ENCODE assay signal across 11 cellular contexts in genomic region chr14:90969493-90970166, GRCh38.
DNase-seq lines count a peak whose midpoint lies in the region; ATAC-seq and TF ChIP-seq lines count a peak whose summit lies in the region.
"Had no signal": no experiment of that assay in that cellular context is flagged by ENCODE, and none has a peak within 500 bp of the region (broad histone marks: within the 10 kb centered on the region; RNA-seq: fewer than 3 reads in every experiment).

No MANE protein-coding gene starts in this region.

- no peaks in the 10 kb centered on the region for H3K27me3 ChIP-seq in mesendoderm (ENCODE audit: insufficient read depth, low read length, poor library complexity)
- no peaks in the 10 kb centered on the region for H3K27me3 ChIP-seq in breast epithelium

- no peak overlapping the region for H4K5ac ChIP-seq in mesendoderm (ENCODE audit: low read length)

- no peak overlapping the region for H2BK15ac ChIP-seq in mesendoderm (replicated peaks; ENCODE audit: low read depth)

- H3K4me2 ChIP-seq in mesendoderm (ENCODE audit: low read length): no peak overlapping the region

- no peaks in the 10 kb centered on the region for H3K79me1 ChIP-seq in mesendoderm (ENCODE audit: low read length)

- H2BK120ac ChIP-seq in mesendoderm (ENCODE audit: low read depth, low read length): no peak overlapping the region

- no peak overlapping the region for H2AK5ac ChIP-seq in mesendoderm (ENCODE audit: low read length)

- H3K27ac ChIP-seq in mesendoderm (ENCODE audit: low read depth, low read length) (no peak overlapping the region), breast epithelium (no peak overlapping the region)
- H3K27ac ChIP-seq: WERI-Rb-1 had no signal

- CTCF ChIA-PET in activated naive CD4-positive, alpha-beta T cell treated with anti-CD3 and anti-CD28 coated beads for 36 hours (lab: Charles Lee): interaction anchor here (0.6 to 1.6 kb wide), 10 partner anchors 11 to 205 kb away, joined by 3 to 6 read pairs (median 4); no protein-coding TSS in a partner anchor

- H3K36me3 Mint-ChIP-seq in activated naive CD4-positive, alpha-beta T cell treated with anti-CD3 and anti-CD28 coated beads for 36 hours (ENCODE audit: low read depth): peaks cover 16% of the 10 kb centered on the region
- peaks cover 5% of the 10 kb centered on the region for H3K36me3 Mint-ChIP-seq in central memory CD8-positive, alpha-beta T cell (ENCODE audit: insufficient read depth)
- H3K36me3 Mint-ChIP-seq in stimulated activated naive B cell treated with anti-CD40 and anti-IgM and Interleukin-4, amounts not matched to agents 10 μg/mL and 1 μg/mL and 100 μg/mL, for 72 hours: peaks cover 6 to 10% of the 10 kb centered on the region in 2 donors

- H3K9me3 ChIP-seq in breast epithelium: no peaks in the 10 kb centered on the region

- H3K4me1 ChIP-seq in mesendoderm (ENCODE audit: control insufficient read depth, low read depth, low read length): no peaks in the 10 kb centered on the region
- H3K4me1 ChIP-seq in breast epithelium: no peaks in the 10 kb centered on the region

- H3K4me3 ChIP-seq in mesendoderm (ENCODE audit: low read length) (no peak overlapping the region), breast epithelium (no peak overlapping the region)

- H3K79me2 ChIP-seq in mesendoderm (ENCODE audit: control insufficient read depth, insufficient read depth, low read length): no peaks in the 10 kb centered on the region

- intact Hi-C loops in activated naive CD4-positive, alpha-beta T cell treated with anti-CD3 and anti-CD28 coated beads for 36 hours (cut with micrococcal nuclease): loop anchor here (1.0 to 10.0 kb wide), 16 partner anchors 10 to 1605 kb away; partner anchors contain the start of genes CCDC88C, DGLUCY and RPS6KA5
- intact Hi-C loops in breast epithelium (cut with DNase I; ENCODE audit: low total_unique reads): no loop called here

- TF ChIP-seq CTCF in breast epithelium (IDR thresholded peaks at IDR 0.05): no peak

- DNase-seq in activated naive CD4-positive, alpha-beta T cell treated with anti-CD3 and anti-CD28 coated beads for 36 hours: no peak
- DNase-seq in activated naive CD4-positive, alpha-beta T cell treated with anti-CD3 and anti-CD28 coated beads, Interleukin-2, amount 50 U/mL, for 16 hours: no peak
- DNase-seq in OCI-M1 (lab: John Stamatoyannopoulos, UW) (peak; percentile 71), mesendoderm (no peak), breast epithelium (ENCODE audit: low spot score in 2 of 2) (no peak)
- no peak for DNase-seq in central memory CD8-positive, alpha-beta T cell (ENCODE audit: low spot score in 2 of 2)
- DNase-seq in stimulated activated naive B cell treated with anti-CD40 and anti-IgM and Interleukin-4, amounts not matched to agents 10 μg/mL and 1 μg/mL and 100 μg/mL, for 72 hours: no peak
- DNase-seq: amniotic stem cell, endodermal cell, WERI-Rb-1 had no signal

- H3K18ac ChIP-seq in mesendoderm (ENCODE audit: low read length): no peak overlapping the region

- H3K9ac ChIP-seq in mesendoderm (ENCODE audit: low read length): no peak overlapping the region

- peak overlapping the region; percentile 47 for H3K4me3 Mint-ChIP-seq in activated naive CD4-positive, alpha-beta T cell treated with anti-CD3 and anti-CD28 coated beads for 36 hours
- peak overlapping the region; percentile 6 for H3K4me3 Mint-ChIP-seq in central memory CD8-positive, alpha-beta T cell
- H3K4me3 Mint-ChIP-seq in stimulated activated naive B cell treated with anti-CD40 and anti-IgM and Interleukin-4, amounts not matched to agents 10 μg/mL and 1 μg/mL and 100 μg/mL, for 72 hours: peak overlapping the region; percentile 2 to 28
- H3K4me3 Mint-ChIP-seq: endodermal cell had no signal

- ATAC-seq in central memory CD8-positive, alpha-beta T cell (replicated peaks; ENCODE audit: extremely low read depth, poor library complexity, severe bottlenecking): no peak
- ATAC-seq in stimulated activated naive B cell treated with anti-CD40 and anti-IgM and Interleukin-4, amounts not matched to agents 10 μg/mL and 1 μg/mL and 100 μg/mL, for 72 hours (replicated peaks): peak; percentile 83
- ATAC-seq in GM18907 (IDR thresholded peaks at IDR 0.05; ENCODE audit: unreplicated experiment): no peak

- no peak overlapping the region for H3K4ac ChIP-seq in mesendoderm (ENCODE audit: low read depth, low read length)

- no peak for TF ChIP-seq POLR2A in breast epithelium (IDR thresholded peaks at IDR 0.05)

- no peak overlapping the region for H3K23ac ChIP-seq in mesendoderm (ENCODE audit: low read length)

- peaks cover 41% of the 10 kb centered on the region for H3K4me1 Mint-ChIP-seq in activated naive CD4-positive, alpha-beta T cell treated with anti-CD3 and anti-CD28 coated beads for 36 hours (ENCODE audit: low read depth)
- H3K4me1 Mint-ChIP-seq in central memory CD8-positive, alpha-beta T cell: peaks cover 17% of the 10 kb centered on the region
- H3K4me1 Mint-ChIP-seq in stimulated activated naive B cell treated with anti-CD40 and anti-IgM and Interleukin-4, amounts not matched to agents 10 μg/mL and 1 μg/mL and 100 μg/mL, for 72 hours: peaks cover 9 to 18% of the 10 kb centered on the region in 2 donors
- H3K4me1 Mint-ChIP-seq: endodermal cell had no signal

- H3K36me3 ChIP-seq in mesendoderm (ENCODE audit: control insufficient read depth, insufficient read depth, low read length) (no peaks in the 10 kb centered on the region), breast epithelium (no peaks in the 10 kb centered on the region)
- H3K36me3 ChIP-seq: WERI-Rb-1 had no signal

- no CpG with 5 or more reads among the region's 3 CpGs for WGBS in mesendoderm (ENCODE audit: extremely low coverage, insufficient coverage, low lambda C conversion rate)

- no peak overlapping the region for H4K8ac ChIP-seq in mesendoderm (ENCODE audit: low read depth, low read length)

- H3K27me3 Mint-ChIP-seq in activated naive CD4-positive, alpha-beta T cell treated with anti-CD3 and anti-CD28 coated beads for 36 hours (ENCODE audit: low read depth): no peaks in the 10 kb centered on the region
- no peaks in the 10 kb centered on the region for H3K27me3 Mint-ChIP-seq in central memory CD8-positive, alpha-beta T cell
- H3K27me3 Mint-ChIP-seq in stimulated activated naive B cell treated with anti-CD40 and anti-IgM and Interleukin-4, amounts not matched to agents 10 μg/mL and 1 μg/mL and 100 μg/mL, for 72 hours: no peaks in the 10 kb centered on the region

- H3K56ac ChIP-seq in mesendoderm (ENCODE audit: low read length): no peak overlapping the region

- no peak overlapping the region for H2BK5ac ChIP-seq in mesendoderm (ENCODE audit: low read length)

- H3K9me3 Mint-ChIP-seq in activated naive CD4-positive, alpha-beta T cell treated with anti-CD3 and anti-CD28 coated beads for 36 hours: peaks cover 3% of the 10 kb centered on the region
- no peaks in the 10 kb centered on the region for H3K9me3 Mint-ChIP-seq in central memory CD8-positive, alpha-beta T cell
- H3K9me3 Mint-ChIP-seq in stimulated activated naive B cell treated with anti-CD40 and anti-IgM and Interleukin-4, amounts not matched to agents 10 μg/mL and 1 μg/mL and 100 μg/mL, for 72 hours: no peaks in the 10 kb centered on the region

- peak overlapping the region; percentile 88 for H3K27ac Mint-ChIP-seq in activated naive CD4-positive, alpha-beta T cell treated with anti-CD3 and anti-CD28 coated beads for 36 hours
- peak overlapping the region; percentile 79 for H3K27ac Mint-ChIP-seq in central memory CD8-positive, alpha-beta T cell (ENCODE audit: low read depth)
- H3K27ac Mint-ChIP-seq in stimulated activated naive B cell treated with anti-CD40 and anti-IgM and Interleukin-4, amounts not matched to agents 10 μg/mL and 1 μg/mL and 100 μg/mL, for 72 hours: no peak overlapping the region
- H3K27ac Mint-ChIP-seq: endodermal cell had no signal

Comparison
In these comparisons a context has a peak if more than half of its experiments do, and no peak if none do; other contexts are left out.
1. ATAC-seq: peak in stimulated activated naive B cell treated with anti-CD40 and anti-IgM and Interleukin-4, amounts not matched to agents 10 μg/mL and 1 μg/mL and 100 μg/mL, for 72 hours (2 of 2); none in central memory CD8-positive, alpha-beta T cell (single experiment) and GM18907 (single experiment).
2. Peak in every context shown above with its lines, with median percentiles within 50 percentile points of each other: H3K4me3 Mint-ChIP-seq.